ENCODE assay signal across 28 cellular contexts in the genomic region with DNA sequence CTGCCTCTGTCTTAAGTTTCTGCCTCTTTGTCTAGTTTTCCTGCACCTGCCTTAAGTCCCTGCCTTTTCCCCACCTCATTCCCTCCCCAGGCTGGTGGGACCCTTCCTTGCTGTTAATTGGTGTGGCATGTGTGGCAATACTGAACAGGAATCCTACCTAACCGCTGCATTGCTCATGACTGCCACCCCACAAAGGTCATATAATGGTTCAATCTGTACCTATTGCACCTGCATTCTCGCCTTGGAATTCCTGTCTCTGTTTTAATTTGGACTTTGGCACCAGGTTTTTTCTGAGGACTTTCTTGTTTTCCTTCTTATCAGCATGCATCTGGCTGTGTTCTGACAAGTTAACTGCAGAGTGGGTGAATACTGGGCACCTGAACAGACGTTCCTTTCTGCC.
"Had no signal": no experiment of that assay in that cellular context is flagged by ENCODE, and none has a peak within 500 bp of the region (broad histone marks: within the 10 kb centered on the region; RNA-seq: fewer than 3 reads in every experiment).

No MANE protein-coding gene starts in this region.

- H3K27ac Mint-ChIP-seq: effector memory CD8-positive, alpha-beta T cell; immature natural killer cell; naive thymus-derived CD4-positive, alpha-beta T cell; nephron; stimulated activated effector memory CD8-positive, alpha-beta T cell treated with anti-CD3 and anti-CD28 coated beads, Interleukin-12 subunit alpha, Interleukin-12 subunit beta, amount 100 ng/mL, for 72 hours had no signal

- H3K4me1 ChIP-seq: esophagus squamous epithelium, heart right ventricle, pancreas, testis, tibial nerve, upper lobe of left lung had no signal

- ATAC-seq: effector memory CD8-positive, alpha-beta T cell; heart right ventricle; left lobe of liver; naive thymus-derived CD4-positive, alpha-beta T cell; pancreas; sciatic nerve; stimulated activated effector memory CD8-positive, alpha-beta T cell treated with anti-CD3 and anti-CD28 coated beads, Interleukin-12 subunit alpha, Interleukin-12 subunit beta, amount 100 ng/mL, for 72 hours had no signal

- H3K9me3 Mint-ChIP-seq: effector memory CD8-positive, alpha-beta T cell; stimulated activated effector memory CD8-positive, alpha-beta T cell treated with anti-CD3 and anti-CD28 coated beads, Interleukin-12 subunit alpha, Interleukin-12 subunit beta, amount 100 ng/mL, for 72 hours had no signal

- DNase-seq: caudate nucleus; cerebellar nuclear complex; cortex of kidney; effector memory CD8-positive, alpha-beta T cell; esophagus squamous epithelium; foreskin melanocyte; glutamatergic neuron; heart right ventricle; immature natural killer cell; mesenchymal stem cell; midbrain; naive thymus-derived CD4-positive, alpha-beta T cell; occipital lobe; pancreas; retina; stimulated activated CD4-positive, alpha-beta T cell treated with anti-CD3 and anti-CD28 coated beads, Interleukin-2, amount 100 ng/mL, for 24 hours; stimulated activated CD4-positive, alpha-beta T cell treated with anti-CD3 and anti-CD28 coated beads, Interleukin-4, amount 100 ng/mL, for 24 hours; stimulated activated naive CD4-positive, alpha-beta T cell treated with Interleukin-2 at 50 U/mL for 16 hours; stomach; testis; upper lobe of left lung had no signal

- H3K36me3 Mint-ChIP-seq: immature natural killer cell; naive thymus-derived CD4-positive, alpha-beta T cell; stimulated activated effector memory CD8-positive, alpha-beta T cell treated with anti-CD3 and anti-CD28 coated beads, Interleukin-12 subunit alpha, Interleukin-12 subunit beta, amount 100 ng/mL, for 72 hours had no signal

- H3K36me3 ChIP-seq: esophagus squamous epithelium, heart right ventricle, pancreas, stomach, tibial nerve, upper lobe of left lung had no signal

- H3K27ac ChIP-seq: epithelial cell of prostate, esophagus squamous epithelium, heart right ventricle, pancreas, testis, tibial nerve, upper lobe of left lung had no signal

- H3K9me3 ChIP-seq: esophagus squamous epithelium, heart right ventricle, pancreas, testis, upper lobe of left lung had no signal

- H3K27me3 ChIP-seq: testis, tibial nerve, upper lobe of left lung had no signal

- H3K4me1 Mint-ChIP-seq: immature natural killer cell; naive thymus-derived CD4-positive, alpha-beta T cell; nephron; stimulated activated effector memory CD8-positive, alpha-beta T cell treated with anti-CD3 and anti-CD28 coated beads, Interleukin-12 subunit alpha, Interleukin-12 subunit beta, amount 100 ng/mL, for 72 hours had no signal

- H3K4me3 ChIP-seq: esophagus squamous epithelium, heart right ventricle, lung, pancreas, stomach, testis, tibial nerve, upper lobe of left lung had no signal

- H3K4me3 Mint-ChIP-seq: effector memory CD8-positive, alpha-beta T cell; immature natural killer cell; naive thymus-derived CD4-positive, alpha-beta T cell; nephron; stimulated activated effector memory CD8-positive, alpha-beta T cell treated with anti-CD3 and anti-CD28 coated beads, Interleukin-12 subunit alpha, Interleukin-12 subunit beta, amount 100 ng/mL, for 72 hours had no signal
